Comparison of ENCODE assay signal across 1 cellular context in the genomic region with DNA sequence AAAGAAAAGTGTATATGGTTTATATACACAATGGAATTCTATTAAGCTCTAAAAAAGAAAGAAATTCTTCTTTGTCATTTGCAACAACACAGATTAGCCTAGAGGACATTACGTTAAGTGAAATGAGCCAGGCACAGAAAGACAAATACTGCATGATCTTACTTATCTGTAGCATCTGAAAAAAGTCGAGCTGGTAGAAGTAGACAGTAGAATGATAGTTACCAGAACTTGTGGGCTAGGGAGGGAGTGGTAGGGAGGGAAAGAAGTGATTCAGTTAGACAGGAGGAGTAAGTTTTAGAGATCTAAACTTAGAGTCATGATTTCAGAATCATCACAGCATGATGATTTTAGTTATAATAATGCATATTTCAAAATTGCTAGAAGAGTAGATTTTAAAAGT.
A peak's percentile ranks its signal among the peaks of the same experiment; 100 is the strongest.
TF ChIP-seq lines count a peak whose summit lies in the region.

No MANE protein-coding gene starts in this region.

TF ChIP-seq in SK-N-SH, 30 proteins besides CTCF, POLR2A, EP300 and RAD21 (continued from another document):
- TF ChIP-seq PBX3 (IDR thresholded peaks at IDR 0.05), result peak; percentile 90
- no peak for TF ChIP-seq NRF1 (IDR thresholded peaks at IDR 0.05; ENCODE audit: low read depth, low read length)
- TF ChIP-seq, protein P1, sequence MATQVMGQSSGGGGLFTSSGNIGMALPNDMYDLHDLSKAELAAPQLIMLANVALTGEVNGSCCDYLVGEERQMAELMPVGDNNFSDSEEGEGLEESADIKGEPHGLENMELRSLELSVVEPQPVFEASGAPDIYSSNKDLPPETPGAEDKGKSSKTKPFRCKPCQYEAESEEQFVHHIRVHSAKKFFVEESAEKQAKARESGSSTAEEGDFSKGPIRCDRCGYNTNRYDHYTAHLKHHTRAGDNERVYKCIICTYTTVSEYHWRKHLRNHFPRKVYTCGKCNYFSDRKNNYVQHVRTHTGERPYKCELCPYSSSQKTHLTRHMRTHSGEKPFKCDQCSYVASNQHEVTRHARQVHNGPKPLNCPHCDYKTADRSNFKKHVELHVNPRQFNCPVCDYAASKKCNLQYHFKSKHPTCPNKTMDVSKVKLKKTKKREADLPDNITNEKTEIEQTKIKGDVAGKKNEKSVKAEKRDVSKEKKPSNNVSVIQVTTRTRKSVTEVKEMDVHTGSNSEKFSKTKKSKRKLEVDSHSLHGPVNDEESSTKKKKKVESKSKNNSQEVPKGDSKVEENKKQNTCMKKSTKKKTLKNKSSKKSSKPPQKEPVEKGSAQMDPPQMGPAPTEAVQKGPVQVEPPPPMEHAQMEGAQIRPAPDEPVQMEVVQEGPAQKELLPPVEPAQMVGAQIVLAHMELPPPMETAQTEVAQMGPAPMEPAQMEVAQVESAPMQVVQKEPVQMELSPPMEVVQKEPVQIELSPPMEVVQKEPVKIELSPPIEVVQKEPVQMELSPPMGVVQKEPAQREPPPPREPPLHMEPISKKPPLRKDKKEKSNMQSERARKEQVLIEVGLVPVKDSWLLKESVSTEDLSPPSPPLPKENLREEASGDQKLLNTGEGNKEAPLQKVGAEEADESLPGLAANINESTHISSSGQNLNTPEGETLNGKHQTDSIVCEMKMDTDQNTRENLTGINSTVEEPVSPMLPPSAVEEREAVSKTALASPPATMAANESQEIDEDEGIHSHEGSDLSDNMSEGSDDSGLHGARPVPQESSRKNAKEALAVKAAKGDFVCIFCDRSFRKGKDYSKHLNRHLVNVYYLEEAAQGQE (IDR thresholded peaks at IDR 0.05; ENCODE audit: low read depth, low read length), result no peak
- TF ChIP-seq GATA2 (CRISPR knock-in tag; IDR thresholded peaks at IDR 0.05), result peak; percentile 20; the same call in 1 of the 2 replicates
- no peak for TF ChIP-seq TAF1 (IDR thresholded peaks at IDR 0.05; ENCODE audit: borderline replicate concordance, low read depth, low read length)
- TF ChIP-seq GABPA (IDR thresholded peaks at IDR 0.05; ENCODE audit: low read depth), result no peak
- TF ChIP-seq RFX5 (IDR thresholded peaks at IDR 0.05; ENCODE audit: low read length), result no peak
- no peak for TF ChIP-seq SMC3 (IDR thresholded peaks at IDR 0.05; ENCODE audit: low read depth, low read length)
